Comparison of ENCODE assay signal across 9 cellular contexts in genomic region chr2:46545015-46545839, GRCh38. TPM values are rescaled to one million over a fixed set of nuclear protein-coding genes. Genes with fewer than 3 reads are reported as not detected.
A peak's percentile ranks its signal among the peaks of the same experiment; 100 is the strongest.
DNase-seq lines count a peak whose midpoint lies in the region; ATAC-seq and TF ChIP-seq lines count a peak whose summit lies in the region.
"Had no signal": no experiment of that assay in that cellular context is flagged by ENCODE, and none has a peak within 500 bp of the region (broad histone marks: within the 10 kb centered on the region; RNA-seq: fewer than 3 reads in every experiment).

No MANE protein-coding gene starts in this region.

- CTCF ChIA-PET in PC-9 (lab: Charles Lee), result no interaction called here

- intact Hi-C loops in cardiac septum (cut with DNase I), result no loop called here
- intact Hi-C loops in PC-9 (cut with micrococcal nuclease; ENCODE audit: unreplicated experiment), result no loop called here

- no peak overlapping the region for H3K4me2 ChIP-seq in PC-9

- H3K4me3 ChIP-seq in right atrium auricular region (no peak overlapping the region), gastroesophageal sphincter (peak overlapping the region in 1 of 2 donors; percentile 95), PC-9 (no peak overlapping the region)

- WGBS in gastroesophageal sphincter (ENCODE audit: low coverage in 1 of 2), 2 donors, result 40 to 62% methylated on average over 5 of the region's 7 CpGs

- no peaks in the 10 kb centered on the region for H3K79me2 ChIP-seq in PC-9 (ENCODE audit: low read depth)

- DNase-seq in right atrium auricular region (ENCODE audit: low spot score) (no peak), cardiac septum (ENCODE audit: low spot score) (no peak), KBM-7 (peak; percentile 63), PC-9 (no peak), pons (ENCODE audit: low spot score) (no peak), NCI-H1105 (lab: John Stamatoyannopoulos, UW) (no peak)
- DNase-seq: DMS 273 treated with DMSO at 0.1 percent for 48 hours had no signal

- H3K9me2 ChIP-seq in PC-9 (ENCODE audit: insufficient read depth), result no peaks in the 10 kb centered on the region

- TF ChIP-seq CTCF in right atrium auricular region (IDR thresholded peaks at IDR 0.05) (no peak), gastroesophageal sphincter (IDR thresholded peaks at IDR 0.05) (no peak), PC-9 (conservative IDR thresholded peaks at IDR 0.05) (no peak)

- H3F3A ChIP-seq in PC-9 (ENCODE audit: insufficient read depth, low read depth), result peaks cover 19% of the 10 kb centered on the region

- H3K9me3 ChIP-seq in right atrium auricular region, result no peaks in the 10 kb centered on the region
- no peaks in the 10 kb centered on the region for H3K9me3 ChIP-seq in gastroesophageal sphincter
- no peaks in the 10 kb centered on the region for H3K9me3 ChIP-seq in PC-9 (ENCODE audit: insufficient read depth, low read depth)

- TF ChIP-seq EP300 in gastroesophageal sphincter (IDR thresholded peaks at IDR 0.05), result no peak

- POLR2A ChIA-PET in PC-9 (lab: Charles Lee; ENCODE audit: unreplicated experiment), result no interaction called here

- ATAC-seq in gastroesophageal sphincter (no peak), GM19351 (IDR thresholded peaks at IDR 0.05; ENCODE audit: unreplicated experiment) (no peak)

- H3K4me1 ChIP-seq in right atrium auricular region (peaks cover 0 to 78% of the 10 kb centered on the region in 2 donors), gastroesophageal sphincter (peaks cover 20 to 79% (median 50%) of the 10 kb centered on the region in 3 donors), PC-9 (replicated peaks; ENCODE audit: insufficient read depth) (peaks cover 14% of the 10 kb centered on the region)

- BruUV-seq in PC-9 (replicated peaks; lab: Mats Ljungman, UMichigan), result no TSS peak

- no peak overlapping the region for H2AFZ ChIP-seq in PC-9

- no peaks in the 10 kb centered on the region for H4K20me1 ChIP-seq in PC-9 (ENCODE audit: insufficient read depth)

- in situ Hi-C loops in KBM-7 (cut with MboI; ENCODE audit: low pct_unique_long_range_greater_than_20kb, low sequenced_read_pairs), result no loop called here

- H3K27ac ChIP-seq in right atrium auricular region (peak overlapping the region; percentile 99), gastroesophageal sphincter (peak overlapping the region; percentile 98 to 100 (median 99)), PC-9 (no peak overlapping the region)

- H3K27me3 ChIP-seq in right atrium auricular region (no peaks in the 10 kb centered on the region), gastroesophageal sphincter (no peaks in the 10 kb centered on the region), PC-9 (ENCODE audit: insufficient read depth, low read depth) (no peaks in the 10 kb centered on the region)

- H3K36me3 ChIP-seq in right atrium auricular region, result peaks cover 4% of the 10 kb centered on the region
- H3K36me3 ChIP-seq in gastroesophageal sphincter, result peaks cover 0 to 13% of the 10 kb centered on the region in 2 donors
- no peaks in the 10 kb centered on the region for H3K36me3 ChIP-seq in PC-9 (ENCODE audit: low read depth)

- TF ChIP-seq POLR2A in gastroesophageal sphincter (IDR thresholded peaks at IDR 0.05), result no peak

RNA-seq across cellular contexts. Expression of gene ATP6V1E2, which starts 2.9 kb away (rescaled TPM):
- total RNA-seq in right atrium auricular region, result 1 to 10 TPM; 4.9 to 6.6 TPM
- 8.7 TPM for total RNA-seq in cardiac septum
- total RNA-seq in gastroesophageal sphincter, result 1 to 10 TPM; 3.2 to 8.4 (median 5.5) TPM
- 23.9 and 24.1 TPM in 2 replicates for total RNA-seq in PC-9 (2021)

RNA-seq across cellular contexts. Expression of gene RHOQ, which starts 2.9 kb away (rescaled TPM):
- total RNA-seq in right atrium auricular region, result 100 to 1,000 TPM; 127 to 132 TPM
- 314 TPM for total RNA-seq in cardiac septum
- total RNA-seq in gastroesophageal sphincter, result 100 to 1,000 TPM; 105 to 207 (median 144) TPM
- total RNA-seq in PC-9 (2021), result 19.5 and 19.7 TPM in 2 replicates
